Comparison of ENCODE assay signal across 25 cellular contexts in the genomic region with DNA sequence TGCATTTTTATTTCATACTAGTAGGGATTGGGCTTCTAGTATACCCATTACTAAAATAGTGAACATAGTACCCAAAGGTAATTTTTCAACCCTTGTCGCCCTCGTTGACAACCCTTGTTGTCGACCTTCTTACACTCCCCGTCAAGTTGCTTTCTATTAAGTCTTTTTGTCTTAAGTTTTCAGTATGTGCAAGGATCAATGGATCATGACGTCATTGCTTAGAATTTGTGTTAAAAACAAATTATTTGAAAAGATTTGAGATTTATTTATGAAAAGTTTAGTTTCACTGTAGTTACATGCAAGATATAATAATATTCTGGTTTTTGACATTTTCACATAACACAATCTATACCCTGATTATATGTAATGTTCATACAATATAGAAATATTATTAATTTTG.
"Had no signal": no experiment of that assay in that cellular context is flagged by ENCODE, and none has a peak within 500 bp of the region (broad histone marks: within the 10 kb centered on the region; RNA-seq: fewer than 3 reads in every experiment).

No MANE protein-coding gene starts in this region.

- H3K36me3 ChIP-seq: neural progenitor cell, ovary, stomach, thoracic aorta, thyroid gland, tibial nerve, upper lobe of left lung, vagina had no signal

- ATAC-seq: natural killer cell; psoas muscle; right cardiac atrium; sciatic nerve; stimulated activated effector memory CD8-positive, alpha-beta T cell treated with anti-CD3 and anti-CD28 coated beads, Interleukin-12 subunit alpha, Interleukin-12 subunit beta, amount 100 ng/mL, for 72 hours; stimulated activated naive B cell treated with anti-CD40 and anti-IgM and Interleukin-4, amounts not matched to agents 10 μg/mL and 1 μg/mL and 100 μg/mL, for 72 hours had no signal

- H3K9me3 ChIP-seq: ovary, psoas muscle, thoracic aorta, thyroid gland, tibial nerve, upper lobe of left lung, vagina had no signal

- H3K9ac ChIP-seq: neural progenitor cell, parathyroid adenoma had no signal

- H3K4me2 ChIP-seq: neural progenitor cell had no signal

- H3K27me3 ChIP-seq: ovary, stomach, thyroid gland, tibial nerve, upper lobe of left lung, vagina had no signal

- H3K4me3 ChIP-seq: neural progenitor cell, ovary, psoas muscle, skin epidermis, stomach, thoracic aorta, thyroid gland, tibial nerve, upper lobe of left lung, vagina had no signal

- H3K79me2 ChIP-seq: parathyroid adenoma had no signal

- H3K27ac ChIP-seq: neural progenitor cell, ovary, parathyroid adenoma, psoas muscle, skin epidermis, stomach, thoracic aorta, thyroid gland, tibial nerve, upper lobe of left lung, vagina had no signal

- H2AFZ ChIP-seq: neural progenitor cell, parathyroid adenoma had no signal

- H3K4me1 ChIP-seq: neural progenitor cell, parathyroid adenoma, psoas muscle, stomach, thyroid gland, tibial nerve, upper lobe of left lung, vagina had no signal

- DNase-seq: natural killer cell; occipital lobe; ovary; posterior cingulate gyrus; psoas muscle; stimulated activated CD4-positive, alpha-beta T cell treated with anti-CD3 and anti-CD28 coated beads, Interleukin-15, amount 100 ng/mL, for 24 hours; stimulated activated CD4-positive, alpha-beta T cell treated with anti-CD3 and anti-CD28 coated beads, Interleukin-2, amount 100 ng/mL, for 24 hours; stimulated activated CD4-positive, alpha-beta T cell treated with anti-CD3 and anti-CD28 coated beads, Interleukin-2, amount 100 ng/mL, for 48 hours; stimulated activated CD4-positive, alpha-beta T cell treated with anti-CD3 and anti-CD28 coated beads, Interleukin-4, amount 100 ng/mL, for 24 hours; stimulated activated naive B cell treated with anti-CD40 and anti-IgM and Interleukin-4, amounts not matched to agents 10 μg/mL and 1 μg/mL and 100 μg/mL, for 72 hours; stimulated activated naive CD4-positive, alpha-beta T cell treated with Interleukin-2 at 50 U/mL for 16 hours; stomach; thyroid gland; trophoblast cell; upper lobe of left lung had no signal

- FAIRE-seq: urothelium cell line had no signal
